20 cellular contexts compared by ENCODE assay signal in the genomic region with DNA sequence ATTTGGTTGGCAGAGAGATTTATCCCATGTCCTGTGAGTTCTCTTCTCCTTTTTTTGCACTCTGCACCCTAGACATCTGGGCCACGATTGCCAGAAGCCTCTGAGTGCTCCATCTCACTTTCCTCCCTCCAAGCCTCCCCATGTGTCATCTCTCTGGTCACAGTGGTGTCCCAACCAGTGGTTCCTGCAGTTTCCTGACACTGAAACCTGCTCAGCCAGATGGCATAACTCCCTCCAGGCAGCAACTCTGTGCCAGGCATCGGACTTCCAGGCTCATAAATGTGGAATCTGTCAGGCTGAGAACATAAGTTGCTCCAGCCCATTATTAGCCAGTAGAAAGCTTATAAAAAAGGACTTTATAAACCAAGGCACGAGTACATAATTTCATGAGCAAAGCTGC.
DNase-seq lines count a peak whose midpoint lies in the region; ATAC-seq and TF ChIP-seq lines count a peak whose summit lies in the region.
"Had no signal": no experiment of that assay in that cellular context is flagged by ENCODE, and none has a peak within 500 bp of the region (broad histone marks: within the 10 kb centered on the region; RNA-seq: fewer than 3 reads in every experiment).

No MANE protein-coding gene starts in this region.

- no peak overlapping the region for H3K9ac ChIP-seq in colonic mucosa (ENCODE audit: low read depth in 2 of 2, low read length in 2 of 2)

- H3K27ac ChIP-seq in osteoblast (ENCODE audit: low read depth, low read length) (no peak overlapping the region), colonic mucosa (no peak overlapping the region)
- H3K27ac ChIP-seq: adrenal gland, suprapubic skin had no signal

- peak overlapping the region; percentile 15 for H3K4me2 ChIP-seq in osteoblast (ENCODE audit: insufficient read depth, low read length)

- peak; percentile 84 for DNase-seq in DMS79 treated with DMSO at 0.1 percent for 48 hours (lab: John Stamatoyannopoulos, UW)
- DNase-seq in M059J (ENCODE audit: low read depth): peak; percentile 34
- peak; percentile 3 for DNase-seq in astrocyte of the hippocampus (ENCODE audit: low read depth, low spot score)
- DNase-seq in osteoblast (ENCODE audit: insufficient read length, low spot score, missing footprints): no peak
- DNase-seq in type B pancreatic cell (ENCODE audit: extremely low spot score, unreplicated experiment): no peak
- DNase-seq in colonic mucosa: no peak
- DNase-seq: activated CD4-positive, alpha-beta T cell treated with anti-CD3 and anti-CD28 coated beads for 1 hour; activated CD8-positive, alpha-beta memory T cell treated with anti-CD3 and anti-CD28 coated beads, Interleukin-2, amount 10 ng/mL, durations not matched to agents 7 days and 5 days; adrenal gland; endodermal cell; GDM1; MG63; NCI-H1930; NK-92 treated with Interleukin-12 subunit alpha and Interleukin-12 subunit beta, amount 100 ng/mL, for 24 hours; T-helper 9 cell had no signal

- no peaks in the 10 kb centered on the region for H3K4me1 ChIP-seq in osteoblast (ENCODE audit: insufficient read depth, low read length)
- H3K4me1 ChIP-seq in colonic mucosa: no peaks in the 10 kb centered on the region
- H3K4me1 ChIP-seq: adrenal gland had no signal

- H3K36me3 ChIP-seq in osteoblast (ENCODE audit: insufficient read depth, low read length): no peaks in the 10 kb centered on the region
- H3K36me3 ChIP-seq in colonic mucosa: no peaks in the 10 kb centered on the region
- H3K36me3 ChIP-seq: adrenal gland, MG63, suprapubic skin had no signal

- H3K4me3 ChIP-seq in osteoblast (ENCODE audit: insufficient read depth, low read length) (no peak overlapping the region), colonic mucosa (no peak overlapping the region)
- H3K4me3 ChIP-seq: adrenal gland, MG63, suprapubic skin had no signal

- intact Hi-C loops in colonic mucosa (cut with DNase I): no loop called here

- H3K27me3 ChIP-seq in osteoblast (ENCODE audit: insufficient read depth, low read length): no peaks in the 10 kb centered on the region
- H3K27me3 ChIP-seq in colonic mucosa: no peaks in the 10 kb centered on the region
- H3K27me3 ChIP-seq: adrenal gland, MG63, suprapubic skin had no signal

- H2AFZ ChIP-seq in osteoblast (ENCODE audit: low read length): peak overlapping the region; percentile 76

- H3K9me3 ChIP-seq in osteoblast (ENCODE audit: low read depth, low read length): no peaks in the 10 kb centered on the region
- H3K9me3 ChIP-seq in colonic mucosa: no peaks in the 10 kb centered on the region
- H3K9me3 ChIP-seq: adrenal gland, MG63, suprapubic skin had no signal

- H4K20me1 ChIP-seq in osteoblast (ENCODE audit: insufficient read depth, low read length): no peaks in the 10 kb centered on the region

- peaks cover 10% of the 10 kb centered on the region for H3K4me1 Mint-ChIP-seq in type B pancreatic cell (ENCODE audit: unreplicated experiment)
- H3K4me1 Mint-ChIP-seq: central memory CD8-positive, alpha-beta T cell; endodermal cell had no signal

- H3K27me3 Mint-ChIP-seq in type B pancreatic cell: no peaks in the 10 kb centered on the region
- H3K27me3 Mint-ChIP-seq: activated CD8-positive, alpha-beta memory T cell treated with anti-CD3 and anti-CD28 coated beads, Interleukin-2, amount 10 ng/mL, durations not matched to agents 7 days and 5 days; central memory CD8-positive, alpha-beta T cell had no signal

- no peaks in the 10 kb centered on the region for H3K79me2 ChIP-seq in osteoblast (ENCODE audit: insufficient read depth, low read length)

- H3K27ac Mint-ChIP-seq in type B pancreatic cell: no peak overlapping the region
- H3K27ac Mint-ChIP-seq: activated CD8-positive, alpha-beta memory T cell treated with anti-CD3 and anti-CD28 coated beads, Interleukin-2, amount 10 ng/mL, durations not matched to agents 7 days and 5 days; activated T-helper 2 cell treated with anti-CD3 and anti-CD28 coated beads, Interferon-gamma antibody, Interleukin-2, Interleukin-4, amounts not matched to agents 10 μg/mL and 5 μg/mL and 100 μg/mL, durations not matched to agents 14 hours and 24 hours and 36 hours; endodermal cell had no signal

- H3K9me3 Mint-ChIP-seq in type B pancreatic cell: peaks cover 4% of the 10 kb centered on the region
- H3K9me3 Mint-ChIP-seq: central memory CD8-positive, alpha-beta T cell had no signal

- ATAC-seq in HG03139 (IDR thresholded peaks at IDR 0.05; ENCODE audit: unreplicated experiment): no peak
- no peak for ATAC-seq in HG02840 (IDR thresholded peaks at IDR 0.05; ENCODE audit: low FRiP score, unreplicated experiment)
- ATAC-seq: activated CD8-positive, alpha-beta memory T cell treated with anti-CD3 and anti-CD28 coated beads, Interleukin-2, amount 10 ng/mL, durations not matched to agents 7 days and 5 days had no signal

- H3K36me3 Mint-ChIP-seq in type B pancreatic cell: no peaks in the 10 kb centered on the region
- H3K36me3 Mint-ChIP-seq: activated CD8-positive, alpha-beta memory T cell treated with anti-CD3 and anti-CD28 coated beads, Interleukin-2, amount 10 ng/mL, durations not matched to agents 7 days and 5 days had no signal

- TF ChIP-seq CTCF in osteoblast (IDR thresholded peaks at IDR 0.05; ENCODE audit: extremely low read depth, low read depth, low read length) (no peak), type B pancreatic cell (conservative IDR thresholded peaks at IDR 0.05) (no peak), colonic mucosa (IDR thresholded peaks at IDR 0.05) (no peak)

- no peak overlapping the region for H3K4me3 Mint-ChIP-seq in type B pancreatic cell
- H3K4me3 Mint-ChIP-seq: activated CD8-positive, alpha-beta memory T cell treated with anti-CD3 and anti-CD28 coated beads, Interleukin-2, amount 10 ng/mL, durations not matched to agents 7 days and 5 days; central memory CD8-positive, alpha-beta T cell; endodermal cell had no signal

Comparison
In these comparisons a context has a peak if more than half of its experiments do, and no peak if none do; other contexts are left out.
1. DNase-seq: peak in DMS79 treated with DMSO at 0.1 percent for 48 hours (single experiment), M059J (single experiment) and astrocyte of the hippocampus (single experiment); none in osteoblast (single experiment), type B pancreatic cell (single experiment) and colonic mucosa (single experiment).